In genomic region chr2:49961346-49961745, GRCh38 we compare ENCODE assay signal across 22 cellular contexts.
DNase-seq lines count a peak whose midpoint lies in the region; ATAC-seq, FAIRE-seq and TF ChIP-seq lines count a peak whose summit lies in the region.
"Had no signal": no experiment of that assay in that cellular context is flagged by ENCODE, and none has a peak within 500 bp of the region (broad histone marks: within the 10 kb centered on the region; RNA-seq: fewer than 3 reads in every experiment).

No MANE protein-coding gene starts in this region.

- no peaks in the 10 kb centered on the region for H3K9me3 Mint-ChIP-seq in brain

- TF ChIP-seq RAD21 in A549 (conservative IDR thresholded peaks at IDR 0.05 in 1 of 2, IDR thresholded peaks at IDR 0.05 in 1 of 2) (no peak), IMR-90 (IDR thresholded peaks at IDR 0.05; ENCODE audit: low read length) (no peak)

- no peak overlapping the region for H3K27ac ChIP-seq in A549
- H3K27ac ChIP-seq in IMR-90 (ENCODE audit: insufficient read depth, low read length): no peak overlapping the region
- H3K27ac ChIP-seq: BLaER1, C4-2B had no signal

- H3K27ac Mint-ChIP-seq in brain: peak overlapping the region in 3 of 5 experiments; percentile 1 to 73 (median 3)
- H3K27ac Mint-ChIP-seq: B cell; CD4-positive, CD25-positive, alpha-beta regulatory T cell; CD8-positive, alpha-beta T cell had no signal

- no peak overlapping the region for H4K8ac ChIP-seq in IMR-90 (ENCODE audit: low read depth in 2 of 2, low read length in 2 of 2)

- no peak overlapping the region for H2BK5ac ChIP-seq in IMR-90 (ENCODE audit: low read depth, low read length, poor library complexity, severe bottlenecking)

- ATAC-seq in A549 (no peak), IMR-90 (ENCODE audit: low read depth) (no peak)
- ATAC-seq: CD8-positive, alpha-beta T cell had no signal

- no peak overlapping the region for H3K56ac ChIP-seq in IMR-90 (ENCODE audit: extremely low read depth, insufficient read depth, low read length)

- dilution Hi-C loops in IMR-90 (cut with HindIII; ENCODE audit: low sequenced_read_pairs, unreplicated experiment): no loop called here

- H2AK5ac ChIP-seq in IMR-90 (ENCODE audit: low read depth, low read length): no peak overlapping the region

- in situ Hi-C loops in IMR-90 (cut with MboI; ENCODE audit: low sequenced_read_pairs): no loop called here

- POLR2A ChIA-PET in A549 (lab: Yijun Ruan, JAX) (no interaction called here), IMR-90 (lab: Charles Lee; ENCODE audit: unreplicated experiment) (no interaction called here)

- no peaks in the 10 kb centered on the region for H3K9me1 ChIP-seq in IMR-90 (ENCODE audit: insufficient read depth, low read length)

- H3K36me3 ChIP-seq in IMR-90 (ENCODE audit: control insufficient read depth, insufficient read depth, low read length): no peaks in the 10 kb centered on the region
- H3K36me3 ChIP-seq: BLaER1 had no signal

- no peaks in the 10 kb centered on the region for H3K9me3 ChIP-seq in A549
- H3K9me3 ChIP-seq in IMR-90 (ENCODE audit: control insufficient read depth, insufficient read depth, low read length): peaks cover 6% of the 10 kb centered on the region
- H3K9me3 ChIP-seq: BLaER1, Caco-2 had no signal

- no peak for DNase-seq in A549 (ENCODE audit: low read depth in 1 of 2, low spot score in 1 of 2)
- no peak for DNase-seq in D721Med (ENCODE audit: insufficient read length, low spot score)
- no peak for DNase-seq in IMR-90
- no peak for DNase-seq in stimulated activated CD4-positive, alpha-beta T cell treated with anti-CD3 and anti-CD28 coated beads, Interleukin-2, amount 100 ng/mL, for 48 hours
- DNase-seq in stimulated activated CD4-positive, alpha-beta T cell treated with anti-CD3 and anti-CD28 coated beads, Interleukin-15, amount 100 ng/mL, for 24 hours: no peak
- no peak for DNase-seq in foreskin melanocyte
- DNase-seq in DMS79 (lab: John Stamatoyannopoulos, UW): no peak
- DNase-seq: Caco-2; CD4-positive, CD25-positive, alpha-beta regulatory T cell; CD8-positive, alpha-beta T cell; DMS 273 treated with DMSO at 0.1 percent for 48 hours; DMS79 treated with DMSO at 0.1 percent for 48 hours; GF-D8; GOT3; HCEC 1CT had no signal

- H3K18ac ChIP-seq in IMR-90 (ENCODE audit: low read depth, low read length): no peak overlapping the region

- H2BK15ac ChIP-seq in IMR-90 (ENCODE audit: low read depth, low read length): no peak overlapping the region

- no peak overlapping the region for H3K23ac ChIP-seq in IMR-90 (ENCODE audit: low read depth, low read length)

- intact Hi-C loops in IMR-90 (cut with micrococcal nuclease): no loop called here

- H3K9ac ChIP-seq in IMR-90 (ENCODE audit: low read depth, low read length): no peak overlapping the region
- H3K9ac ChIP-seq: BLaER1 had no signal

- no peaks in the 10 kb centered on the region for H3K27me3 ChIP-seq in IMR-90 (ENCODE audit: control insufficient read depth, insufficient read depth, low read length)
- H3K27me3 ChIP-seq: BLaER1 had no signal

- no peak overlapping the region for H2BK20ac ChIP-seq in IMR-90 (ENCODE audit: low read depth, low read length)

- FAIRE-seq in A549 (lab: Jason Lieb, UNC): no peak
- FAIRE-seq in D721Med (lab: Jason Lieb, UNC): peak; percentile 71
- FAIRE-seq: GM12891, GM18507, H54 had no signal

- H2AFZ ChIP-seq in IMR-90 (replicated peaks; ENCODE audit: low read length, poor library complexity): no peak overlapping the region

- BruUV-seq in IMR-90 (replicated peaks; lab: Mats Ljungman, UMichigan): no TSS peak

- H2AK9ac ChIP-seq in IMR-90 (replicated peaks; ENCODE audit: low read depth, low read length, poor library complexity): no peak overlapping the region

- H3K79me1 ChIP-seq in IMR-90 (ENCODE audit: low read depth in 1 of 2, low read length in 2 of 2): no peaks in the 10 kb centered on the region

- TF ChIP-seq EP300 in A549 (IDR thresholded peaks at IDR 0.05): no peak

- no peak overlapping the region for H4K5ac ChIP-seq in IMR-90 (ENCODE audit: low read depth, low read length)

- H4K20me1 ChIP-seq in IMR-90 (ENCODE audit: insufficient read depth, low read length): no peaks in the 10 kb centered on the region
- H4K20me1 ChIP-seq: BLaER1 had no signal

- H3K4me2 ChIP-seq in A549 (no peak overlapping the region), IMR-90 (ENCODE audit: low read depth, low read length) (no peak overlapping the region)
- H3K4me2 ChIP-seq: BLaER1 had no signal

- peaks cover 31% of the 10 kb centered on the region for H3K4me1 Mint-ChIP-seq in brain
- H3K4me1 Mint-ChIP-seq: B cell; CD4-positive, CD25-positive, alpha-beta regulatory T cell had no signal

- H3K27me3 Mint-ChIP-seq in brain: peaks cover 2% of the 10 kb centered on the region
- H3K27me3 Mint-ChIP-seq: B cell; CD4-positive, CD25-positive, alpha-beta regulatory T cell had no signal

- no peak overlapping the region for H3K4ac ChIP-seq in IMR-90 (ENCODE audit: low read depth, low read length)

- WGBS in A549 (ENCODE audit: missing lambda C conversion rate): 27% methylated on average over 2 of the region's 2 CpGs
- WGBS in IMR-90 (ENCODE audit: extremely low coverage in 2 of 2, insufficient read length in 1 of 2), 2 experiments: no CpG with 5 or more reads among the region's 2 CpGs

- peak overlapping the region in 3 of 5 experiments; percentile 1 to 36 (median 12) for H3K4me3 Mint-ChIP-seq in brain
- H3K4me3 Mint-ChIP-seq: B cell; CD4-positive, CD25-positive, alpha-beta regulatory T cell; CD8-positive, alpha-beta T cell had no signal

- TF ChIP-seq POLR2A in A549 (IDR thresholded peaks at IDR 0.05; ENCODE audit: low read length): no peak
- TF ChIP-seq POLR2A in IMR-90 (IDR thresholded peaks at IDR 0.05; ENCODE audit: low read depth, low read length): no peak

- TF ChIP-seq CTCF in A549 (IDR thresholded peaks at IDR 0.05) (no peak), D721Med (IDR thresholded peaks at IDR 0.05; ENCODE audit: insufficient read depth, missing control alignments) (no peak), IMR-90 (conservative IDR thresholded peaks at IDR 0.05; ENCODE audit: low read depth, low read length) (no peak), brain (conservative IDR thresholded peaks at IDR 0.05) (no peak)

- no peak overlapping the region for H2BK120ac ChIP-seq in IMR-90 (ENCODE audit: low read depth, low read length)

- no peak overlapping the region for H3K14ac ChIP-seq in IMR-90 (replicated peaks; ENCODE audit: low read depth, low read length)

- CTCF ChIA-PET in A549 (lab: Yijun Ruan, JAX): no interaction called here
- CTCF ChIA-PET in IMR-90 (lab: Yijun Ruan, JAX): interaction anchor here (0.6 kb wide), 1 partner anchor 602 kb away, joined by 3 read pairs; no protein-coding TSS in a partner anchor

- H4K91ac ChIP-seq in IMR-90 (ENCODE audit: insufficient read depth, low read depth, low read length): no peak overlapping the region

- H3K4me1 ChIP-seq in A549 (no peaks in the 10 kb centered on the region), IMR-90 (ENCODE audit: control insufficient read depth, insufficient read depth, low read length) (no peaks in the 10 kb centered on the region)
- H3K4me1 ChIP-seq: BLaER1, Caco-2 had no signal

- H3K4me3 ChIP-seq in A549 (no peak overlapping the region), IMR-90 (ENCODE audit: insufficient read depth, low read depth, low read length) (no peak overlapping the region)
- H3K4me3 ChIP-seq: BLaER1 had no signal

- H3K36me3 Mint-ChIP-seq in brain: no peaks in the 10 kb centered on the region
- H3K36me3 Mint-ChIP-seq: CD8-positive, alpha-beta T cell had no signal

TF ChIP-seq in A549, 52 proteins besides CTCF, POLR2A, EP300 and RAD21:
- TF ChIP-seq RFX5 (IDR thresholded peaks at IDR 0.05) (no peak), NR3C1 (IDR thresholded peaks at IDR 0.05) (no peak), SMC3 (IDR thresholded peaks at IDR 0.05) (no peak), MAFK (IDR thresholded peaks at IDR 0.05; ENCODE audit: partially characterized antibody) (peak; percentile 42), EHMT2 (IDR thresholded peaks at IDR 0.05; ENCODE audit: low read depth) (no peak)

TF ChIP-seq in IMR-90, 13 proteins besides CTCF, POLR2A, EP300 and RAD21:
- TF ChIP-seq RFX5 (IDR thresholded peaks at IDR 0.05; ENCODE audit: low read depth, low read length) (no peak), CEBPB (IDR thresholded peaks at IDR 0.05; ENCODE audit: low read depth, low read length) (no peak), SMC3 (IDR thresholded peaks at IDR 0.05; ENCODE audit: low read depth, low read length) (no peak), MAZ (IDR thresholded peaks at IDR 0.05; ENCODE audit: borderline replicate concordance, low read depth, low read length) (no peak), RCOR1 (IDR thresholded peaks at IDR 0.05; ENCODE audit: insufficient replicate concordance, low read length) (no peak), MAFK (IDR thresholded peaks at IDR 0.05; ENCODE audit: low read depth, low read length) (0 out of 2 replicates have a peak, but pooled peaks have one; percentile 13), CHD1 (IDR thresholded peaks at IDR 0.05; ENCODE audit: low read depth, low read length) (no peak), NFE2L2 (IDR thresholded peaks at IDR 0.05; ENCODE audit: low read depth, low read length) (no peak), FOS (IDR thresholded peaks at IDR 0.05; ENCODE audit: low read depth, low read length) (no peak)
